Comparison of ENCODE assay signal across 12 cellular contexts in the genomic region with DNA sequence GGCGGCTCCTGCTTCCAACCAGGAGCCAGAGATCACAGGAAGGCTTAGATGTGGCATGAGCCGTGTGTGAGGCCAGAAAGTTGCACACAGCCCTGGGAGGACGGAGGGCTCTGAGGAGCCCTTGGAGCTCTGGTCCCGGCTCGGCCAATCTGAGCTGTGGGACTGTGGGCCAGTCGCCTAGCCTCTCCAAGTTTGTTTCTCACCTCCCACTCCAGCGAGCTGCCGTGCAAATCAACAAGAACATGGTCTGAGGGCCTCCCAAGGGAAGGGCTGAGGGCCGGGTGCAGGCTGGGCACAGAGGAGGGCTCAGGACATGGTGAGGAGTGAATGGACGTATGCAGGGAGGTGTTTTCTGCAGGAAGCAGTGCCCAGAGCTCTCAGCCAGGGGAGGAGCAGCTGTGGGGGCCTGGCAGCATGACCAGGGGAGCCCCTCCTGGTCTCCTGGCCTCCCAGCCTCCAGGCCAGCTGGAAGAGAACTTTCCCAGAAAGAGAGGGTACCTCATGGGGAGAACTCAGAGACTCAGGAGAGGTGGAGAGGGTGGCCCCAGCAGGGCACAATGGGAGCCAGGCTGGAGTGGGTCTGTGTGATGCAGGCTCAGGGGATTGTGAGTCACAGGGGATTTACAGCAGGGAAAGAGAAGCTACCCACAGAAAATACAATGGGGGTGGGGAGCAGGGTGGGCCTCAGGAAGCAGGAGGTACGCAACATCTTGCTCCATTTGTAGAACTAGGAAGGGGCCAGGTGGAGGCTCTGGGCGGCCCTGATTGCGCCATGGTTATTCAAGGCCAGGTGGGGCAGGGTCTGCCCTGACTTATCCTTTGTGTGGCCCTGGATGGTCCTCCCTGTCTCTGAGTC. TPM values are rescaled to one million over a fixed set of nuclear protein-coding genes. Genes with fewer than 3 reads are reported as not detected.
A peak's percentile ranks its signal among the peaks of the same experiment; 100 is the strongest.
DNase-seq lines count a peak whose midpoint lies in the region; ATAC-seq and TF ChIP-seq lines count a peak whose summit lies in the region.
"Had no signal": no experiment of that assay in that cellular context is flagged by ENCODE, and none has a peak within 500 bp of the region (broad histone marks: within the 10 kb centered on the region; RNA-seq: fewer than 3 reads in every experiment).

No MANE protein-coding gene starts in this region.

- no peak overlapping the region for H3K4me3 ChIP-seq in Caco-2 (ENCODE audit: low read depth, low read length)
- H3K4me3 ChIP-seq: tibial nerve had no signal

- H3K9me3 Mint-ChIP-seq in Caco-2 (ENCODE audit: unreplicated experiment) (no peaks in the 10 kb centered on the region), WTC11 (no peaks in the 10 kb centered on the region)
- H3K9me3 Mint-ChIP-seq in natural killer cell treated with Interleukin-12 subunit alpha and Interleukin-12 subunit beta and Interleukin-15 and Interleukin-18, amount 100 ng/mL, for 72 hours, result no peaks in the 10 kb centered on the region

- ATAC-seq in natural killer cell treated with Interleukin-12 subunit alpha and Interleukin-12 subunit beta and Interleukin-15 and Interleukin-18, amount 100 ng/mL, for 72 hours, result peak; percentile 34 to 62
- ATAC-seq in GM21515 (IDR thresholded peaks at IDR 0.05; ENCODE audit: unreplicated experiment), result no peak
- no peak for ATAC-seq in GM21786 (IDR thresholded peaks at IDR 0.05; ENCODE audit: unreplicated experiment)
- ATAC-seq in GM21737 (IDR thresholded peaks at IDR 0.05; ENCODE audit: unreplicated experiment), result no peak
- no peak for ATAC-seq in WTC11

- no peaks in the 10 kb centered on the region for H3K36me3 ChIP-seq in Caco-2 (ENCODE audit: control insufficient read depth, insufficient read depth, low read length)
- H3K36me3 ChIP-seq: tibial nerve had no signal

- no peak for TF ChIP-seq CTCF in Caco-2 (IDR thresholded peaks at IDR 0.05; ENCODE audit: insufficient read depth in 1 of 2, low read depth in 1 of 2, low read length in 1 of 2, severe bottlenecking in 1 of 2, unreplicated experiment in 1 of 2)
- TF ChIP-seq CTCF in WTC11 (IDR thresholded peaks at IDR 0.05), result no peak

- H3K36me3 Mint-ChIP-seq in Caco-2 (ENCODE audit: insufficient read depth, unreplicated experiment) (peaks cover 4% of the 10 kb centered on the region), WTC11 (no peaks in the 10 kb centered on the region)
- H3K36me3 Mint-ChIP-seq in natural killer cell treated with Interleukin-12 subunit alpha and Interleukin-12 subunit beta and Interleukin-15 and Interleukin-18, amount 100 ng/mL, for 72 hours, result peaks cover 4% of the 10 kb centered on the region

- H3K4me1 Mint-ChIP-seq in Caco-2 (ENCODE audit: low read depth, unreplicated experiment) (no peaks in the 10 kb centered on the region), WTC11 (no peaks in the 10 kb centered on the region)
- H3K4me1 Mint-ChIP-seq in natural killer cell treated with Interleukin-12 subunit alpha and Interleukin-12 subunit beta and Interleukin-15 and Interleukin-18, amount 100 ng/mL, for 72 hours (ENCODE audit: low read depth in 2 of 2), result peaks cover 77 to 84% of the 10 kb centered on the region in 2 donors

- BruUV-seq in Caco-2 (replicated peaks; lab: Mats Ljungman, UMichigan), result no TSS peak

- DNase-seq in Caco-2 (no peak), HT1080 (ENCODE audit: low read depth) (peak; percentile 66), WTC11 (ENCODE audit: low spot score) (no peak)
- DNase-seq in activated naive CD4-positive, alpha-beta T cell treated with anti-CD3 and anti-CD28 coated beads, Interleukin-2, amount 50 U/mL, for 16 hours, result peak; percentile 45
- DNase-seq in natural killer cell treated with Interleukin-12 subunit alpha and Interleukin-12 subunit beta and Interleukin-15 and Interleukin-18, amount 100 ng/mL, for 72 hours (ENCODE audit: low spot score), result no peak
- DNase-seq: T-helper 9 cell had no signal

- H3K4me1 ChIP-seq in Caco-2, result no peaks in the 10 kb centered on the region

- H3K27me3 ChIP-seq in Caco-2 (replicated peaks; ENCODE audit: control insufficient read depth, insufficient read depth, low read length), result no peaks in the 10 kb centered on the region
- H3K27me3 ChIP-seq: tibial nerve had no signal

- intact Hi-C loops in Caco-2 (cut with micrococcal nuclease; ENCODE audit: unreplicated experiment), result no loop called here

- H3K27ac Mint-ChIP-seq in Caco-2 (ENCODE audit: unreplicated experiment) (peak overlapping the region; percentile 5), WTC11 (no peak overlapping the region)
- peak overlapping the region; percentile 100 for H3K27ac Mint-ChIP-seq in natural killer cell treated with Interleukin-12 subunit alpha and Interleukin-12 subunit beta and Interleukin-15 and Interleukin-18, amount 100 ng/mL, for 72 hours

- CTCF ChIA-PET in Caco-2 (lab: Charles Lee), result no interaction called here
- CTCF ChIA-PET in WTC11 (lab: Charles Lee), result interaction anchor here (1.4 to 1.6 kb wide), 3 partner anchors 13 to 46 kb away, joined by 3 to 7 read pairs (median 4); no protein-coding TSS in a partner anchor

- no peaks in the 10 kb centered on the region for H3K27me3 Mint-ChIP-seq in Caco-2 (ENCODE audit: insufficient read depth, unreplicated experiment)
- H3K27me3 Mint-ChIP-seq in natural killer cell treated with Interleukin-12 subunit alpha and Interleukin-12 subunit beta and Interleukin-15 and Interleukin-18, amount 100 ng/mL, for 72 hours, result no peaks in the 10 kb centered on the region
- no peaks in the 10 kb centered on the region; the same call in 1 of the 2 replicates for H3K27me3 Mint-ChIP-seq in WTC11 (ENCODE audit: low read depth)

- no peaks in the 10 kb centered on the region for H3K9me3 ChIP-seq in Caco-2
- H3K9me3 ChIP-seq: tibial nerve had no signal

- POLR2A ChIA-PET in Caco-2 (lab: Charles Lee), result no interaction called here
- POLR2A ChIA-PET in WTC11 (lab: Charles Lee), result no interaction called here

- H3K4me3 Mint-ChIP-seq in Caco-2 (ENCODE audit: unreplicated experiment) (no peak overlapping the region), WTC11 (no peak overlapping the region)
- H3K4me3 Mint-ChIP-seq in natural killer cell treated with Interleukin-12 subunit alpha and Interleukin-12 subunit beta and Interleukin-15 and Interleukin-18, amount 100 ng/mL, for 72 hours, result peak overlapping the region; percentile 58

TF ChIP-seq in WTC11, 78 proteins besides CTCF, POLR2A, EP300 and RAD21:
- TF ChIP-seq ZBTB21 (CRISPR knock-in tag; IDR thresholded peaks at IDR 0.05; ENCODE audit: borderline replicate concordance), result no peak
- TF ChIP-seq CREM (CRISPR knock-in tag; IDR thresholded peaks at IDR 0.05), result no peak
- no peak for TF ChIP-seq ZNF416 (CRISPR knock-in tag; IDR thresholded peaks at IDR 0.05)
- TF ChIP-seq, protein P1, sequence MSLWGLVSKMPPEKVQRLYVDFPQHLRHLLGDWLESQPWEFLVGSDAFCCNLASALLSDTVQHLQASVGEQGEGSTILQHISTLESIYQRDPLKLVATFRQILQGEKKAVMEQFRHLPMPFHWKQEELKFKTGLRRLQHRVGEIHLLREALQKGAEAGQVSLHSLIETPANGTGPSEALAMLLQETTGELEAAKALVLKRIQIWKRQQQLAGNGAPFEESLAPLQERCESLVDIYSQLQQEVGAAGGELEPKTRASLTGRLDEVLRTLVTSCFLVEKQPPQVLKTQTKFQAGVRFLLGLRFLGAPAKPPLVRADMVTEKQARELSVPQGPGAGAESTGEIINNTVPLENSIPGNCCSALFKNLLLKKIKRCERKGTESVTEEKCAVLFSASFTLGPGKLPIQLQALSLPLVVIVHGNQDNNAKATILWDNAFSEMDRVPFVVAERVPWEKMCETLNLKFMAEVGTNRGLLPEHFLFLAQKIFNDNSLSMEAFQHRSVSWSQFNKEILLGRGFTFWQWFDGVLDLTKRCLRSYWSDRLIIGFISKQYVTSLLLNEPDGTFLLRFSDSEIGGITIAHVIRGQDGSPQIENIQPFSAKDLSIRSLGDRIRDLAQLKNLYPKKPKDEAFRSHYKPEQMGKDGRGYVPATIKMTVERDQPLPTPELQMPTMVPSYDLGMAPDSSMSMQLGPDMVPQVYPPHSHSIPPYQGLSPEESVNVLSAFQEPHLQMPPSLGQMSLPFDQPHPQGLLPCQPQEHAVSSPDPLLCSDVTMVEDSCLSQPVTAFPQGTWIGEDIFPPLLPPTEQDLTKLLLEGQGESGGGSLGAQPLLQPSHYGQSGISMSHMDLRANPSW (CRISPR knock-in tag; conservative IDR thresholded peaks at IDR 0.05; ENCODE audit: low read depth), result no peak
- TF ChIP-seq NFYB (CRISPR knock-in tag; conservative IDR thresholded peaks at IDR 0.05; ENCODE audit: low read depth), result no peak
- TF ChIP-seq TP53 (CRISPR knock-in tag; IDR thresholded peaks at IDR 0.05), result no peak
- no peak for TF ChIP-seq FOXK1 (CRISPR knock-in tag; IDR thresholded peaks at IDR 0.05)
- TF ChIP-seq, protein P2, sequence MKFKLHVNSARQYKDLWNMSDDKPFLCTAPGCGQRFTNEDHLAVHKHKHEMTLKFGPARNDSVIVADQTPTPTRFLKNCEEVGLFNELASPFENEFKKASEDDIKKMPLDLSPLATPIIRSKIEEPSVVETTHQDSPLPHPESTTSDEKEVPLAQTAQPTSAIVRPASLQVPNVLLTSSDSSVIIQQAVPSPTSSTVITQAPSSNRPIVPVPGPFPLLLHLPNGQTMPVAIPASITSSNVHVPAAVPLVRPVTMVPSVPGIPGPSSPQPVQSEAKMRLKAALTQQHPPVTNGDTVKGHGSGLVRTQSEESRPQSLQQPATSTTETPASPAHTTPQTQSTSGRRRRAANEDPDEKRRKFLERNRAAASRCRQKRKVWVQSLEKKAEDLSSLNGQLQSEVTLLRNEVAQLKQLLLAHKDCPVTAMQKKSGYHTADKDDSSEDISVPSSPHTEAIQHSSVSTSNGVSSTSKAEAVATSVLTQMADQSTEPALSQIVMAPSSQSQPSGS (CRISPR knock-in tag; IDR thresholded peaks at IDR 0.05; ENCODE audit: borderline replicate concordance, low read depth), result no peak
- TF ChIP-seq MYBL2 (CRISPR knock-in tag; IDR thresholded peaks at IDR 0.05), result no peak
- no peak for TF ChIP-seq FOXJ3 (CRISPR knock-in tag; IDR thresholded peaks at IDR 0.05; ENCODE audit: borderline replicate concordance)

RNA-seq across cellular contexts. Expression of a gene that starts 24.8 kb away (rescaled TPM):
- total RNA-seq in Caco-2 (2022) (not detected in 2 replicates), WTC11 (2021) (1.3 to 1.6 TPM (median 1.5 TPM) in 3 replicates)
- total RNA-seq in HT1080 (2014; rRNA removed; shearing (Covaris generic)), result 0.53 TPM in 1 of 2 replicates, not detected in the other
- polyA plus RNA-seq in HT1080 (2015; cell fraction: cytosol; rRNA removed), result 0.22 and 0.25 TPM in 2 replicates
- polyA plus RNA-seq in HT1080 (2015; cell fraction: nucleus; rRNA removed), result 0.23 and 0.29 TPM in 2 replicates
- total RNA-seq in natural killer cell treated with Interleukin-12 subunit alpha and Interleukin-12 subunit beta and Interleukin-15 and Interleukin-18, amount 100 ng/mL, for 72 hours, result 100 to 1,000 TPM; 161 to 167 TPM
- total RNA-seq: G401, NCI-H460 had no signal

RNA-seq across cellular contexts. Expression of a gene that starts 51.2 kb away (rescaled TPM):
- total RNA-seq in Caco-2 (2022) (224 and 237 TPM in 2 replicates), WTC11 (2021) (84.9 to 101 TPM (median 93.4 TPM) in 3 replicates)
- total RNA-seq in HT1080 (2014; rRNA removed; shearing (Covaris generic)), result 187 and 216 TPM in 2 replicates
- polyA plus RNA-seq in HT1080 (2015; cell fraction: cytosol; rRNA removed), result 217 and 223 TPM in 2 replicates
- 106 and 137 TPM in 2 replicates for polyA plus RNA-seq in HT1080 (2015; cell fraction: nucleus; rRNA removed)
- total RNA-seq in natural killer cell treated with Interleukin-12 subunit alpha and Interleukin-12 subunit beta and Interleukin-15 and Interleukin-18, amount 100 ng/mL, for 72 hours, result 10 to 100 TPM; 49.3 to 54.9 TPM

Comparison
In these comparisons a context has a peak if more than half of its experiments do, and no peak if none do; other contexts are left out.
1. DNase-seq: peak in HT1080 (single experiment) and activated naive CD4-positive, alpha-beta T cell treated with anti-CD3 and anti-CD28 coated beads, Interleukin-2, amount 50 U/mL, for 16 hours (single experiment); none in Caco-2 (0 of 2), natural killer cell treated with Interleukin-12 subunit alpha and Interleukin-12 subunit beta and Interleukin-15 and Interleukin-18, amount 100 ng/mL, for 72 hours (single experiment) and WTC11 (single experiment).
2. ATAC-seq: peak in natural killer cell treated with Interleukin-12 subunit alpha and Interleukin-12 subunit beta and Interleukin-15 and Interleukin-18, amount 100 ng/mL, for 72 hours (2 of 2); none in GM21515 (single experiment), GM21786 (single experiment), GM21737 (single experiment) and WTC11 (single experiment).
3. RNA of a gene that starts 24.8 kb away (total RNA-seq): 161 to 167 TPM in natural killer cell treated with Interleukin-12 subunit alpha and Interleukin-12 subunit beta and Interleukin-15 and Interleukin-18, amount 100 ng/mL, for 72 hours; 1.3 to 1.6 TPM in WTC11, not detected in Caco-2 and 0.53 TPM in HT1080; every median in the first group is over 10 times any median in the second.